Comparison of ENCODE assay signal across 3 cellular contexts in the genomic region with DNA sequence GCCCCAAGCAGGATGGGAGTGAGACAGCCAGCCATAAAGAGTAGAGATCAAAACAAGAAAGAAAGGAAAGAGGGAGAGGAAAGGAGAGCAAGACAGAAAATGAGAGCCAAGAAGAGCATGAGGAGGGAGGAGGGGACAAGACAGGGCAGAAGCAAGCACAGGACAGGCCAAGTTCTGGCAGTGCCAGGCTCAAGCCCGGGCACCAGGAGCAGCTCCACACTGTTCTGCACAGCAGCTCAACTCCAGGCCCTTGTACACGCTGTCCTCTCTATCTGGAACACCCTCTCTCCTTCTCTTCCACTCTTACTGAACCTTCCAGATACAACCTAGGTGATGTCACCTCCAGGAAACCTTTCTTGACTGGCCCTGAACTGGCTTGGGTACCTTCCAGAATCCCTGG.
TF ChIP-seq lines count a peak whose summit lies in the region.

No MANE protein-coding gene starts in this region.

TF ChIP-seq in GM12891, 5 proteins besides CTCF, POLR2A, EP300 and RAD21:
- no peak for TF ChIP-seq SPI1 (IDR thresholded peaks at IDR 0.05; ENCODE audit: low read depth, low read length)
- no peak for TF ChIP-seq POLR2AphosphoS5 (IDR thresholded peaks at IDR 0.05; ENCODE audit: low read depth, low read length)
- no peak for TF ChIP-seq POU2F2 (IDR thresholded peaks at IDR 0.05; ENCODE audit: low read depth, low read length)
- TF ChIP-seq PAX5 (IDR thresholded peaks at IDR 0.05; ENCODE audit: insufficient read depth, low read length, severe bottlenecking), result no peak
- TF ChIP-seq TAF1 (IDR thresholded peaks at IDR 0.05; ENCODE audit: low read depth, low read length), result no peak

TF ChIP-seq in WTC11, 78 proteins besides CTCF, POLR2A, EP300 and RAD21:
- TF ChIP-seq, protein P1, sequence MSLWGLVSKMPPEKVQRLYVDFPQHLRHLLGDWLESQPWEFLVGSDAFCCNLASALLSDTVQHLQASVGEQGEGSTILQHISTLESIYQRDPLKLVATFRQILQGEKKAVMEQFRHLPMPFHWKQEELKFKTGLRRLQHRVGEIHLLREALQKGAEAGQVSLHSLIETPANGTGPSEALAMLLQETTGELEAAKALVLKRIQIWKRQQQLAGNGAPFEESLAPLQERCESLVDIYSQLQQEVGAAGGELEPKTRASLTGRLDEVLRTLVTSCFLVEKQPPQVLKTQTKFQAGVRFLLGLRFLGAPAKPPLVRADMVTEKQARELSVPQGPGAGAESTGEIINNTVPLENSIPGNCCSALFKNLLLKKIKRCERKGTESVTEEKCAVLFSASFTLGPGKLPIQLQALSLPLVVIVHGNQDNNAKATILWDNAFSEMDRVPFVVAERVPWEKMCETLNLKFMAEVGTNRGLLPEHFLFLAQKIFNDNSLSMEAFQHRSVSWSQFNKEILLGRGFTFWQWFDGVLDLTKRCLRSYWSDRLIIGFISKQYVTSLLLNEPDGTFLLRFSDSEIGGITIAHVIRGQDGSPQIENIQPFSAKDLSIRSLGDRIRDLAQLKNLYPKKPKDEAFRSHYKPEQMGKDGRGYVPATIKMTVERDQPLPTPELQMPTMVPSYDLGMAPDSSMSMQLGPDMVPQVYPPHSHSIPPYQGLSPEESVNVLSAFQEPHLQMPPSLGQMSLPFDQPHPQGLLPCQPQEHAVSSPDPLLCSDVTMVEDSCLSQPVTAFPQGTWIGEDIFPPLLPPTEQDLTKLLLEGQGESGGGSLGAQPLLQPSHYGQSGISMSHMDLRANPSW (CRISPR knock-in tag; conservative IDR thresholded peaks at IDR 0.05; ENCODE audit: low read depth), result no peak
- TF ChIP-seq, protein P2, sequence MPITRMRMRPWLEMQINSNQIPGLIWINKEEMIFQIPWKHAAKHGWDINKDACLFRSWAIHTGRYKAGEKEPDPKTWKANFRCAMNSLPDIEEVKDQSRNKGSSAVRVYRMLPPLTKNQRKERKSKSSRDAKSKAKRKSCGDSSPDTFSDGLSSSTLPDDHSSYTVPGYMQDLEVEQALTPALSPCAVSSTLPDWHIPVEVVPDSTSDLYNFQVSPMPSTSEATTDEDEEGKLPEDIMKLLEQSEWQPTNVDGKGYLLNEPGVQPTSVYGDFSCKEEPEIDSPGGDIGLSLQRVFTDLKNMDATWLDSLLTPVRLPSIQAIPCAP (CRISPR knock-in tag; IDR thresholded peaks at IDR 0.05), result no peak
- TF ChIP-seq NR3C1 (CRISPR knock-in tag; conservative IDR thresholded peaks at IDR 0.05; ENCODE audit: low read depth) (no peak), ZNF232 (CRISPR knock-in tag; IDR thresholded peaks at IDR 0.05) (no peak), TEAD4 (CRISPR knock-in tag; IDR thresholded peaks at IDR 0.05) (no peak)
TF ChIP-seq in WTC11: peak in this region for 0.

TF ChIP-seq in HepG2, 621 proteins besides CTCF, POLR2A, EP300 and RAD21:
- TF ChIP-seq ZNF780A (CRISPR knock-in tag; IDR thresholded peaks at IDR 0.05) (no peak), KLF9 (CRISPR knock-in tag; IDR thresholded peaks at IDR 0.05; ENCODE audit: low read depth) (no peak), MXD4 (CRISPR knock-in tag; IDR thresholded peaks at IDR 0.05) (no peak), ZNF598 (CRISPR knock-in tag; IDR thresholded peaks at IDR 0.05; ENCODE audit: borderline replicate concordance) (no peak), ADNP (CRISPR knock-in tag; IDR thresholded peaks at IDR 0.05) (no peak)
TF ChIP-seq in HepG2: peak in this region for 0.
